ENCODE assay signal across 8 cellular contexts in the genomic region with DNA sequence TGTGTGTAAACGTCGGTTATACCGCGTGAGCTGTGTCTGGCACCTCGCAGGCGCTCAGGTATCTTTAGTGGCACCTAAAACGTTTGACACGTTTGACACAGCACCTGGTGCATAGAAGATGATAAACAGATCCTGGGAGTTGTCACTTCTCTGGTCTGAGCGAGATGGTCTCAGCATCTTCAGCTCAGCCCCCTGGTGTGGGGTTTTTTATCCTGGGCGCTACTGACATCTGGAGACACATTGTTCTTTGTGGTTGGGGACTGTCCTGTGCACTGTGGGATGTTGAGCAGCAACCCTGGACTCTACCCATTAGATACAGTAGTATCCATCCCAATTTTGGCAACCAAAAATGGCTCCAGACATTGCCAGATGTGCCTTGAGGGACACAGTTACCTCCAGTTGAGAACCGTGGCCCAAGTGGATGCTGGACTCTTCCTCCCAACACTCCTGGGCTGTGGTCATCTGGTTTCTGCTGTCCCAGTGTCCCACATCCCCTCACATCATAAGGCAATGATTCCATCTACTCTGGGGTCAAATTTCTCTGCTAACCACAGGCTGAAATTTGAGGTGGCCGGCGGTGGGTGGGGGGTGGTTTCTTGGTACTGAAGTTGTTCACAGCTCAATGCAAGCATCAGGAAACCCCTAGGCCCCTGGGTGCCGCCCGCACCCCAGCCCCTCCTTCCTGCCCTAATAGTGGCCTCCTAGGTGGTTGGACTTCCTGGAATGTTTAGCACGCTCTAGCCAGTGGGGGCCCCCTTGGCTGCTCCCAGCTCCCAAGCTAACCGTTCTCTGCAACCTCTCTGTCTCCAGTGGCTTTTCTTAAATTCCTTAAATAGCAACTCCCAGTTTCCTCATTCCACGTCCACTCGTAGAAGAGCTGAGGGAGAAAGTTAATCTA.
A peak's percentile ranks its signal among the peaks of the same experiment; 100 is the strongest.
DNase-seq lines count a peak whose midpoint lies in the region; ATAC-seq lines count a peak whose summit lies in the region.

No MANE protein-coding gene starts in this region.

- no peak overlapping the region for H3K4me3 Mint-ChIP-seq in dendritic cell treated with granulocyte-macrophage colony-stimulating factor and Interleukin-4, amounts not matched to agents 40 ng/mL and 50 ng/mL, for 4 days
- peak overlapping the region in 1 of 10 donors; percentile 22 for H3K4me3 Mint-ChIP-seq in naive thymus-derived CD8-positive, alpha-beta T cell

- peak; percentile 45 for DNase-seq in CD1c-positive myeloid dendritic cell (ENCODE audit: extremely low spot score)
- DNase-seq in naive thymus-derived CD8-positive, alpha-beta T cell = no peak
- no peak for DNase-seq in left colon
- no peak for DNase-seq in SHP77 treated with DMSO at 0.1 percent for 48 hours (lab: John Stamatoyannopoulos, UW)

- POLR2A ChIA-PET in naive thymus-derived CD8-positive, alpha-beta T cell (lab: Charles Lee) = no interaction called here

- ATAC-seq in naive thymus-derived CD8-positive, alpha-beta T cell = no peak
- no peak for ATAC-seq in GM19395 (IDR thresholded peaks at IDR 0.05; ENCODE audit: unreplicated experiment)
- no peak for ATAC-seq in left colon
- ATAC-seq in HG02938 (IDR thresholded peaks at IDR 0.05; ENCODE audit: unreplicated experiment) = no peak

- intact Hi-C loops in dendritic cell treated with granulocyte-macrophage colony-stimulating factor and Interleukin-4, amounts not matched to agents 40 ng/mL and 50 ng/mL, for 4 days (cut with micrococcal nuclease) = no loop called here
- intact Hi-C loops in left colon (cut with DNase I, micrococcal nuclease) = no loop called here

- peaks cover 94% of the 10 kb centered on the region for H3K36me3 ChIP-seq in KOPT-K1 (ENCODE audit: insufficient read depth, low read length)

- no peaks in the 10 kb centered on the region for H3K27me3 Mint-ChIP-seq in dendritic cell treated with granulocyte-macrophage colony-stimulating factor and Interleukin-4, amounts not matched to agents 40 ng/mL and 50 ng/mL, for 4 days
- H3K27me3 Mint-ChIP-seq in naive thymus-derived CD8-positive, alpha-beta T cell = no peaks in the 10 kb centered on the region

- H3K27ac ChIP-seq in KOPT-K1 (ENCODE audit: low read depth, low read length, poor library complexity, severe bottlenecking) = peak overlapping the region; percentile 70

- peaks cover 37% of the 10 kb centered on the region for H3K4me1 Mint-ChIP-seq in dendritic cell treated with granulocyte-macrophage colony-stimulating factor and Interleukin-4, amounts not matched to agents 40 ng/mL and 50 ng/mL, for 4 days (ENCODE audit: low read depth)
- H3K4me1 Mint-ChIP-seq in naive thymus-derived CD8-positive, alpha-beta T cell = peaks cover 6 to 22% (median 13%) of the 10 kb centered on the region in 4 donors

- no peaks in the 10 kb centered on the region for H3K9me3 Mint-ChIP-seq in dendritic cell treated with granulocyte-macrophage colony-stimulating factor and Interleukin-4, amounts not matched to agents 40 ng/mL and 50 ng/mL, for 4 days
- H3K9me3 Mint-ChIP-seq in naive thymus-derived CD8-positive, alpha-beta T cell = no peaks in the 10 kb centered on the region

- H3K9me3 ChIP-seq in KOPT-K1 (ENCODE audit: insufficient read depth, low read length, poor library complexity, severe bottlenecking) = no peaks in the 10 kb centered on the region

- H3K27ac Mint-ChIP-seq in dendritic cell treated with granulocyte-macrophage colony-stimulating factor and Interleukin-4, amounts not matched to agents 40 ng/mL and 50 ng/mL, for 4 days = peak overlapping the region; percentile 86
- peak overlapping the region in 9 of 10 donors; percentile 6 to 84 (median 63) for H3K27ac Mint-ChIP-seq in naive thymus-derived CD8-positive, alpha-beta T cell

- peaks cover 99% of the 10 kb centered on the region for H3K36me3 Mint-ChIP-seq in dendritic cell treated with granulocyte-macrophage colony-stimulating factor and Interleukin-4, amounts not matched to agents 40 ng/mL and 50 ng/mL, for 4 days (ENCODE audit: low read depth)
- peaks cover 0 to 77% (median 14%) of the 10 kb centered on the region in 3 donors for H3K36me3 Mint-ChIP-seq in naive thymus-derived CD8-positive, alpha-beta T cell
